1 cellular context compared by ENCODE assay signal in the genomic region with DNA sequence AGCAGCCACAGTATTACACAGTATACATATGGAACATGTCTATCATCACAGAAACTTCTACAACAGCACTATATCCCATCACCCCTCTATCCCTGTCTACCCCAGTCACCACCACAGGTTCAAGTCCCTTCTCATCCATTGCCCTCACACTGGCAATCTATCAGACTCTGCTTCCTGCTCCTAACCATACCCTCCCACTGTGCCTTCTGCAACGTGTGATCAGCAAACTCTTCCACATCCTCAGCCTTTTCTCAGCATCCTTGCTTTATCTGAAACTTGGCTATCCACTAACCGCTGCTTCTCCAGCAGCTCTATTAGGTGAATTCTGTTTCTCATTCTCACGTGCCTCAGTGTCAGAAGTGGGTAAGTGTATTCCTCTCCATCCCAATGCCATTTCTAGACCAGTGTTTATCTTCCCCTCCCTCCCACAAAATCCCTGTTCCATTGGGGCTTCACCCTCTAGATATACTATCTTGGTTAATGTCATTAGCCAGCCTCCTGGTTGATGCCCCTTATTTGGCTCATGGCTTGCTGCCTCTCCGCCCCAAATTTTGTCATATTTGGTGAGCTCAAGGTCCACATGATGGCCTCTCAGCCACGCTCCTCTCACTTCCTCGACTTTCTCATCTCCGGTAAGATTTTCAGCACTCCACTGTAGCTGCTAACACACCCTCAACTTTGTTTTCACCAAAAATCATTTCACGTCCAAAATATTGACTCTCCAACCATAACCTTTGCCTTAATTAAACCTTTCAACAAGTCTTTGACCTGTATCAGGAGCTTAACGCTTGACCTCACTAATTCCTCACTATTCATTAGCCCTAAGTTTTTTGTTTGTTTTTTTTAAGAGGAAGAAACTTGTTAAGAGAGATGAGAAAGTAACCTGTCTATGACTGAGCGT.
TF ChIP-seq lines count a peak whose summit lies in the region.

No MANE protein-coding gene starts in this region.

TF ChIP-seq in liver, 16 proteins besides CTCF, POLR2A, EP300 and RAD21 (continued from another document):
- TF ChIP-seq, protein P1, sequence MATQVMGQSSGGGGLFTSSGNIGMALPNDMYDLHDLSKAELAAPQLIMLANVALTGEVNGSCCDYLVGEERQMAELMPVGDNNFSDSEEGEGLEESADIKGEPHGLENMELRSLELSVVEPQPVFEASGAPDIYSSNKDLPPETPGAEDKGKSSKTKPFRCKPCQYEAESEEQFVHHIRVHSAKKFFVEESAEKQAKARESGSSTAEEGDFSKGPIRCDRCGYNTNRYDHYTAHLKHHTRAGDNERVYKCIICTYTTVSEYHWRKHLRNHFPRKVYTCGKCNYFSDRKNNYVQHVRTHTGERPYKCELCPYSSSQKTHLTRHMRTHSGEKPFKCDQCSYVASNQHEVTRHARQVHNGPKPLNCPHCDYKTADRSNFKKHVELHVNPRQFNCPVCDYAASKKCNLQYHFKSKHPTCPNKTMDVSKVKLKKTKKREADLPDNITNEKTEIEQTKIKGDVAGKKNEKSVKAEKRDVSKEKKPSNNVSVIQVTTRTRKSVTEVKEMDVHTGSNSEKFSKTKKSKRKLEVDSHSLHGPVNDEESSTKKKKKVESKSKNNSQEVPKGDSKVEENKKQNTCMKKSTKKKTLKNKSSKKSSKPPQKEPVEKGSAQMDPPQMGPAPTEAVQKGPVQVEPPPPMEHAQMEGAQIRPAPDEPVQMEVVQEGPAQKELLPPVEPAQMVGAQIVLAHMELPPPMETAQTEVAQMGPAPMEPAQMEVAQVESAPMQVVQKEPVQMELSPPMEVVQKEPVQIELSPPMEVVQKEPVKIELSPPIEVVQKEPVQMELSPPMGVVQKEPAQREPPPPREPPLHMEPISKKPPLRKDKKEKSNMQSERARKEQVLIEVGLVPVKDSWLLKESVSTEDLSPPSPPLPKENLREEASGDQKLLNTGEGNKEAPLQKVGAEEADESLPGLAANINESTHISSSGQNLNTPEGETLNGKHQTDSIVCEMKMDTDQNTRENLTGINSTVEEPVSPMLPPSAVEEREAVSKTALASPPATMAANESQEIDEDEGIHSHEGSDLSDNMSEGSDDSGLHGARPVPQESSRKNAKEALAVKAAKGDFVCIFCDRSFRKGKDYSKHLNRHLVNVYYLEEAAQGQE (IDR thresholded peaks at IDR 0.05) = peak; percentile 26
- TF ChIP-seq FOXA2 (IDR thresholded peaks at IDR 0.05) (peak; percentile 9), YY1 (IDR thresholded peaks at IDR 0.05) (peak; percentile 44), FOXA1 (IDR thresholded peaks at IDR 0.05) (no peak), HNF4G (IDR thresholded peaks at IDR 0.05) (peak; percentile 39)
